In genomic region chr4:4859010-4859798, GRCh38 we compare ENCODE assay signal across 8 cellular contexts. TPM values are rescaled to one million over a fixed set of nuclear protein-coding genes. Genes with fewer than 3 reads are reported as not detected.
A peak's percentile ranks its signal among the peaks of the same experiment; 100 is the strongest.
DNase-seq lines count a peak whose midpoint lies in the region; FAIRE-seq and TF ChIP-seq lines count a peak whose summit lies in the region.

MSX1 (plus strand) TSS chr4:4859665; CDS start chr4:4859900, 235 bp downstream.

- no peaks in the 10 kb centered on the region for H3K36me3 ChIP-seq in ectodermal cell (ENCODE audit: control insufficient read depth, insufficient read depth, low read length)

- peak within 1 kb of the TSS; percentile 56 for H3K4me3 ChIP-seq in LNCaP clone FGC (ENCODE audit: low read depth, low read length)
- H3K4me3 ChIP-seq in ectodermal cell (ENCODE audit: insufficient read depth, low read depth, low read length) = peak within 1 kb of the TSS; percentile 77
- peak within 1 kb of the TSS; percentile 57 for H3K4me3 ChIP-seq in lower leg skin (ENCODE audit: low read depth, poor library complexity, severe bottlenecking)

- H3K27ac ChIP-seq in ectodermal cell (ENCODE audit: insufficient read depth, low read depth, low read length, poor library complexity, severe bottlenecking) = peak within 1 kb of the TSS; percentile 67

- no peak for FAIRE-seq in H54 (lab: Jason Lieb, UNC)

- intact Hi-C loops in lower leg skin (cut with DNase I; ENCODE audit: low total_unique reads) = no loop called here

- H3K4me1 ChIP-seq in ectodermal cell (ENCODE audit: control insufficient read depth, insufficient read depth, low read length) = peaks cover 50% of the 10 kb centered on the region

- 0% methylated on average over 47 to 48 of the region's 49 CpGs for WGBS in ectodermal cell, 2 experiments
- WGBS in lower leg skin, 2 donors = 2 to 6% methylated on average over 24 to 37 of the region's 49 CpGs

- H3K27me3 ChIP-seq in ectodermal cell (ENCODE audit: control insufficient read depth, insufficient read depth, low read length, poor library complexity, severe bottlenecking) = peaks cover 95% of the 10 kb centered on the region

- peak; percentile 98 for TF ChIP-seq POLR2A in H54 (IDR thresholded peaks at IDR 0.05; ENCODE audit: low read depth, low read length)
- TF ChIP-seq POLR2A in lower leg skin (IDR thresholded peaks at IDR 0.05) = peak in 1 of 2 donors; percentile 61

- TF ChIP-seq CTCF in LNCaP clone FGC (IDR thresholded peaks at IDR 0.05; ENCODE audit: control insufficient read depth, extremely low read depth, insufficient read depth) = no peak
- TF ChIP-seq CTCF in lower leg skin (IDR thresholded peaks at IDR 0.05) = no peak

- DNase-seq in activated CD4-positive, alpha-beta T cell treated with anti-CD3 and anti-CD28 coated beads for 48 hours = peak; percentile 73
- no peak for DNase-seq in activated CD4-positive, alpha-beta T cell treated with anti-CD3 and anti-CD28 coated beads, Interleukin-2, amount 50 U/mL, for 4 hours
- DNase-seq in H54 (ENCODE audit: insufficient read length, low spot score) (peak; percentile 89), LNCaP clone FGC (ENCODE audit: low read depth) (peak; percentile 48), T-helper 2 cell (peak in 3 of 5 experiments; percentile 21 to 51 (median 24)), lower leg skin (ENCODE audit: low spot score in 2 of 2) (peak; percentile 79 to 97)
- peak; percentile 24 to 52 for DNase-seq in stimulated activated CD4-positive, alpha-beta T cell treated with anti-CD3 and anti-CD28 coated beads, Interleukin-4, amount 100 ng/mL, for 4 hours

- H3K9me3 ChIP-seq in ectodermal cell (ENCODE audit: control insufficient read depth, low read length) = no peaks in the 10 kb centered on the region

RNA-seq across cellular contexts. Expression of gene MSX1, which starts in this region (rescaled TPM):
- polyA plus RNA-seq in ectodermal cell (2013, experiment 1 of 4) = 68.8 TPM
- 67.1 TPM for polyA plus RNA-seq in ectodermal cell (2013, experiment 2 of 4)
- polyA plus RNA-seq in ectodermal cell (2013, experiment 3 of 4) = 82.3 TPM
- 99.1 TPM for polyA plus RNA-seq in ectodermal cell (2013, experiment 4 of 4)
- 1 to 10 TPM; 1.4 to 5.8 (median 3.6) TPM for total RNA-seq in lower leg skin

Comparison
In these comparisons a context has a peak if more than half of its experiments do, and no peak if none do; other contexts are left out.
1. DNase-seq: peak in activated CD4-positive, alpha-beta T cell treated with anti-CD3 and anti-CD28 coated beads for 48 hours (single experiment), H54 (single experiment), LNCaP clone FGC (single experiment), T-helper 2 cell (3 of 5), lower leg skin (2 of 2) and stimulated activated CD4-positive, alpha-beta T cell treated with anti-CD3 and anti-CD28 coated beads, Interleukin-4, amount 100 ng/mL, for 4 hours (2 of 2); none in activated CD4-positive, alpha-beta T cell treated with anti-CD3 and anti-CD28 coated beads, Interleukin-2, amount 50 U/mL, for 4 hours (0 of 2).
2. Peak in every context shown above with its lines, with median percentiles within 50 percentile points of each other: H3K4me3 ChIP-seq.